Comparison of ENCODE assay signal across 25 cellular contexts in genomic region chrX:21004835-21005234, GRCh38.
DNase-seq lines count a peak whose midpoint lies in the region; ATAC-seq, FAIRE-seq and TF ChIP-seq lines count a peak whose summit lies in the region.
"Had no signal": no experiment of that assay in that cellular context is flagged by ENCODE, and none has a peak within 500 bp of the region (broad histone marks: within the 10 kb centered on the region; RNA-seq: fewer than 3 reads in every experiment).

No MANE protein-coding gene starts in this region.

- no TSS peak for BruUV-seq in MCF 10A (replicated peaks; lab: Mats Ljungman, UMichigan)

- CTCF ChIA-PET in MCF 10A (lab: Yijun Ruan, JAX) (no interaction called here), SK-N-SH (lab: Yijun Ruan, JAX) (no interaction called here)

- H3K79me2 ChIP-seq in SK-N-SH (ENCODE audit: insufficient read depth): no peaks in the 10 kb centered on the region

- H3K27ac Mint-ChIP-seq in MCF 10A (ENCODE audit: low read depth, unreplicated experiment): no peak overlapping the region
- H3K27ac Mint-ChIP-seq: activated naive CD8-positive, alpha-beta T cell treated with anti-CD3 and anti-CD28 coated beads, Interleukin-2, amount 10 ng/mL, durations not matched to agents 7 days and 5 days; activated T-helper 2 cell treated with anti-CD3 and anti-CD28 coated beads, Interferon-gamma antibody, Interleukin-2, Interleukin-4, amounts not matched to agents 10 μg/mL and 5 μg/mL and 100 μg/mL, durations not matched to agents 14 hours and 24 hours and 36 hours; brain; naive B cell had no signal

- no peaks in the 10 kb centered on the region for H3F3A ChIP-seq in SK-N-SH (replicated peaks; ENCODE audit: insufficient read depth)

- H4K20me1 ChIP-seq in SK-N-SH (ENCODE audit: insufficient read depth): no peaks in the 10 kb centered on the region

- H3K4me1 Mint-ChIP-seq in MCF 10A (ENCODE audit: insufficient read depth, unreplicated experiment): peaks cover 7% of the 10 kb centered on the region
- H3K4me1 Mint-ChIP-seq: activated naive CD8-positive, alpha-beta T cell treated with anti-CD3 and anti-CD28 coated beads, Interleukin-2, amount 10 ng/mL, durations not matched to agents 7 days and 5 days; brain; naive B cell had no signal

- DNase-seq in MCF 10A (ENCODE audit: unreplicated experiment) (peak; percentile 42), breast epithelium (ENCODE audit: low spot score in 2 of 2) (no peak), RPMI7951 (ENCODE audit: low read depth) (peak; percentile 17), fibroblast of peridontal ligament (ENCODE audit: extremely low read depth) (peak; percentile 10), urothelium cell line (ENCODE audit: low spot score) (peak; percentile 2), SK-N-SH (no peak), stomach (no peak)
- DNase-seq: activated CD4-positive, alpha-beta T cell treated with anti-CD3 and anti-CD28 coated beads, Interleukin-2, amount 50 U/mL, for 1 hour; activated naive CD8-positive, alpha-beta T cell treated with anti-CD3 and anti-CD28 coated beads, Interleukin-2, amount 10 ng/mL, durations not matched to agents 7 days and 5 days; DMS 273 treated with DMSO at 0.1 percent for 48 hours; Karpas-422; kidney; naive B cell; NCI-H1417 treated with DMSO at 0.1 percent for 48 hours; right cardiac atrium; T-helper 2 cell; WERI-Rb-1 had no signal

- H3K4me3 ChIP-seq in breast epithelium (no peak overlapping the region), SK-N-SH (ENCODE audit: low read depth in 2 of 2, low read length in 1 of 2) (no peak overlapping the region), stomach (no peak overlapping the region)
- H3K4me3 ChIP-seq: suprapubic skin had no signal

- no peaks in the 10 kb centered on the region for H3K27me3 Mint-ChIP-seq in MCF 10A (ENCODE audit: insufficient read depth, unreplicated experiment)
- H3K27me3 Mint-ChIP-seq: naive B cell had no signal

- TF ChIP-seq POLR2A in breast epithelium (IDR thresholded peaks at IDR 0.05) (no peak), stomach (IDR thresholded peaks at IDR 0.05) (no peak)

- no peak overlapping the region for H3K9ac ChIP-seq in SK-N-SH

- no peak overlapping the region for H3K4me2 ChIP-seq in SK-N-SH

- H3K4me3 Mint-ChIP-seq in MCF 10A (ENCODE audit: unreplicated experiment): no peak overlapping the region
- H3K4me3 Mint-ChIP-seq: activated naive CD8-positive, alpha-beta T cell treated with anti-CD3 and anti-CD28 coated beads, Interleukin-2, amount 10 ng/mL, durations not matched to agents 7 days and 5 days; brain; naive B cell had no signal

- no peak overlapping the region for H3K27ac ChIP-seq in breast epithelium
- H3K27ac ChIP-seq in SK-N-SH (ENCODE audit: low read depth in 2 of 2, low read length in 1 of 2): no peak overlapping the region
- H3K27ac ChIP-seq in stomach: no peak overlapping the region
- H3K27ac ChIP-seq: suprapubic skin, WERI-Rb-1 had no signal

- intact Hi-C loops in MCF 10A (cut with micrococcal nuclease) (no loop called here), breast epithelium (cut with DNase I; ENCODE audit: low total_unique reads) (no loop called here), stomach (cut with DNase I; ENCODE audit: low total_unique reads) (no loop called here)

- 3% methylated on average over 2 of the region's 2 CpGs for WGBS in SK-N-SH (ENCODE audit: low lambda C conversion rate)
- WGBS in stomach, 5 donors: 42 to 73% (median 62%) methylated on average over 2 of the region's 2 CpGs

- no peak for ATAC-seq in HG02970 (IDR thresholded peaks at IDR 0.05; ENCODE audit: low FRiP score, unreplicated experiment)
- ATAC-seq: right cardiac atrium had no signal

- no peak for TF ChIP-seq RAD21 in SK-N-SH (IDR thresholded peaks at IDR 0.05; ENCODE audit: low read length)

- peaks cover 10% of the 10 kb centered on the region for H3K9me3 Mint-ChIP-seq in MCF 10A (ENCODE audit: unreplicated experiment)
- H3K9me3 Mint-ChIP-seq: activated naive CD8-positive, alpha-beta T cell treated with anti-CD3 and anti-CD28 coated beads, Interleukin-2, amount 10 ng/mL, durations not matched to agents 7 days and 5 days; activated T-helper 2 cell treated with anti-CD3 and anti-CD28 coated beads, Interferon-gamma antibody, Interleukin-2, Interleukin-4, amounts not matched to agents 10 μg/mL and 5 μg/mL and 100 μg/mL, durations not matched to agents 14 hours and 24 hours and 36 hours; brain had no signal

- H3K9me3 ChIP-seq in breast epithelium (no peaks in the 10 kb centered on the region), SK-N-SH (no peaks in the 10 kb centered on the region), stomach (peaks cover 0 to 3% (median 0%) of the 10 kb centered on the region in 4 donors)
- H3K9me3 ChIP-seq: suprapubic skin had no signal

- H3K4me1 ChIP-seq in breast epithelium (no peaks in the 10 kb centered on the region), SK-N-SH (ENCODE audit: control insufficient read depth in 1 of 2, insufficient read depth in 2 of 2, low read depth in 1 of 2, low read length in 1 of 2) (no peaks in the 10 kb centered on the region), stomach (no peaks in the 10 kb centered on the region)
- H3K4me1 ChIP-seq: suprapubic skin had no signal

- H3K9me2 ChIP-seq in SK-N-SH: 0 out of 2 replicates have a peak, but pooled peaks cover 2% of the 10 kb centered on the region

- H3K27me3 ChIP-seq in breast epithelium (no peaks in the 10 kb centered on the region), SK-N-SH (ENCODE audit: insufficient read depth) (no peaks in the 10 kb centered on the region), stomach (no peaks in the 10 kb centered on the region)
- H3K27me3 ChIP-seq: suprapubic skin had no signal

- no peak overlapping the region for H2AFZ ChIP-seq in SK-N-SH (ENCODE audit: low read depth)

- no peaks in the 10 kb centered on the region for H3K36me3 Mint-ChIP-seq in MCF 10A (ENCODE audit: insufficient read depth, unreplicated experiment)
- H3K36me3 Mint-ChIP-seq: activated naive CD8-positive, alpha-beta T cell treated with anti-CD3 and anti-CD28 coated beads, Interleukin-2, amount 10 ng/mL, durations not matched to agents 7 days and 5 days; brain; naive B cell had no signal

- H3K36me3 ChIP-seq in breast epithelium: no peaks in the 10 kb centered on the region
- H3K36me3 ChIP-seq in SK-N-SH (replicated peaks in 1 of 2; ENCODE audit: control insufficient read depth in 1 of 2, insufficient read depth in 2 of 2, low read length in 1 of 2): no peaks in the 10 kb centered on the region
- no peaks in the 10 kb centered on the region for H3K36me3 ChIP-seq in stomach
- H3K36me3 ChIP-seq: suprapubic skin, WERI-Rb-1 had no signal

- TF ChIP-seq EP300 in SK-N-SH (IDR thresholded peaks at IDR 0.05; ENCODE audit: borderline replicate concordance in 1 of 2, low read depth in 1 of 2, low read length in 1 of 2): no peak
- TF ChIP-seq EP300 in stomach (IDR thresholded peaks at IDR 0.05): no peak

- POLR2A ChIA-PET in MCF 10A (lab: Yijun Ruan, JAX) (no interaction called here), SK-N-SH (lab: Yijun Ruan, JAX) (no interaction called here)

- FAIRE-seq in urothelium cell line (lab: Jason Lieb, UNC): no peak
- FAIRE-seq: A204.1, frontal cortex, GM12891, H54, kidney had no signal

- TF ChIP-seq CTCF in MCF 10A (IDR thresholded peaks at IDR 0.05; ENCODE audit: unreplicated experiment) (no peak), breast epithelium (IDR thresholded peaks at IDR 0.05) (no peak), SK-N-SH (IDR thresholded peaks at IDR 0.05) (no peak), stomach (IDR thresholded peaks at IDR 0.05) (no peak)

TF ChIP-seq in SK-N-SH, 30 proteins besides CTCF, POLR2A, EP300 and RAD21:
- TF ChIP-seq MXI1 (IDR thresholded peaks at IDR 0.05; ENCODE audit: low read depth, low read length) (no peak), EZH2phosphoT487 (IDR thresholded peaks at IDR 0.05; ENCODE audit: borderline replicate concordance, low read depth) (no peak), FOXM1 (IDR thresholded peaks at IDR 0.05; ENCODE audit: low read depth) (no peak), USF2 (IDR thresholded peaks at IDR 0.05; ENCODE audit: borderline replicate concordance, low read depth, low read length) (no peak), GABPA (IDR thresholded peaks at IDR 0.05; ENCODE audit: low read depth) (no peak), RXRA (IDR thresholded peaks at IDR 0.05; ENCODE audit: borderline replicate concordance, low read depth) (no peak)

Comparison
In these comparisons a context has a peak if more than half of its experiments do, and no peak if none do; other contexts are left out.
1. DNase-seq: peak in MCF 10A (single experiment), RPMI7951 (single experiment), fibroblast of peridontal ligament (single experiment) and urothelium cell line (single experiment); none in breast epithelium (0 of 2), SK-N-SH (single experiment) and stomach (single experiment).